1 cellular context compared by ENCODE assay signal in genomic region chr17:29091591-29092291, GRCh38.
TF ChIP-seq lines count a peak whose summit lies in the region.

No MANE protein-coding gene starts in this region.

TF ChIP-seq in H1, 55 proteins besides CTCF, POLR2A, EP300 and RAD21:
- TF ChIP-seq GABPA (IDR thresholded peaks at IDR 0.05; ENCODE audit: borderline replicate concordance, insufficient read depth, low read length) (no peak), SIRT6 (IDR thresholded peaks at IDR 0.05; ENCODE audit: low read length) (no peak), KDM4A (IDR thresholded peaks at IDR 0.05; ENCODE audit: low read depth, low read length, severe bottlenecking) (no peak), SRF (IDR thresholded peaks at IDR 0.05; ENCODE audit: low read depth, low read length) (no peak), ZNF274 (IDR thresholded peaks at IDR 0.05; ENCODE audit: borderline replicate concordance, extremely low read depth, low read length) (no peak), CBX8 (IDR thresholded peaks at IDR 0.05; ENCODE audit: borderline replicate concordance, low read depth, low read length) (no peak), JUN (IDR thresholded peaks at IDR 0.05; ENCODE audit: low read depth, low read length) (no peak), SP1 (IDR thresholded peaks at IDR 0.05; ENCODE audit: low read depth, low read length) (no peak), TBP (IDR thresholded peaks at IDR 0.05; ENCODE audit: low read depth, low read length) (no peak), RNF2 (IDR thresholded peaks at IDR 0.05; ENCODE audit: borderline replicate concordance, low read depth, low read length, missing control alignments, poor library complexity, severe bottlenecking) (no peak), PHF8 (conservative IDR thresholded peaks at IDR 0.05; ENCODE audit: low read depth, low read length) (no peak), TAF1 (IDR thresholded peaks at IDR 0.05; ENCODE audit: low read depth, low read length) (no peak), TEAD4 (IDR thresholded peaks at IDR 0.05; ENCODE audit: low read depth, low read length) (no peak), SAP30 (IDR thresholded peaks at IDR 0.05; ENCODE audit: insufficient read depth, insufficient replicate concordance, low read length) (no peak), JUND (IDR thresholded peaks at IDR 0.05; ENCODE audit: low read length) (no peak), SP4 (IDR thresholded peaks at IDR 0.05; ENCODE audit: low read length) (no peak), BACH1 (IDR thresholded peaks at IDR 0.05; ENCODE audit: low read length) (no peak), POU5F1 (IDR thresholded peaks at IDR 0.05; ENCODE audit: low read depth, low read length) (no peak), USF2 (IDR thresholded peaks at IDR 0.05; ENCODE audit: low read length) (no peak)
